ENCODE assay signal across 26 cellular contexts in genomic region chr13:94174009-94174408, GRCh38.
"Had no signal": no experiment of that assay in that cellular context is flagged by ENCODE, and none has a peak within 500 bp of the region (broad histone marks: within the 10 kb centered on the region; RNA-seq: fewer than 3 reads in every experiment).

No MANE protein-coding gene starts in this region.

- ATAC-seq: activated CD4-positive, CD25-positive, alpha-beta regulatory T cell treated with anti-CD3 and anti-CD28 coated beads, Interleukin-2, amount 50 U/mL, for 24 hours; activated CD8-positive, alpha-beta memory T cell treated with anti-CD3 and anti-CD28 coated beads, Interleukin-2, amount 10 ng/mL, durations not matched to agents 7 days and 5 days; activated CD8-positive, alpha-beta T cell treated with anti-CD3 and anti-CD28 coated beads, Interleukin-2, amount 10 ng/mL, durations not matched to agents 7 days and 5 days; activated naive CD8-positive, alpha-beta T cell treated with anti-CD3 and anti-CD28 coated beads, Interleukin-2, amount 50 U/mL, for 24 hours; effector memory CD8-positive, alpha-beta T cell; foreskin keratinocyte; gastrocnemius medialis had no signal

- H3K9me3 ChIP-seq: ascending aorta, esophagus muscularis mucosa, gastrocnemius medialis had no signal

- H3K36me3 ChIP-seq: ascending aorta, brain microvascular endothelial cell, esophagus muscularis mucosa, gastrocnemius medialis had no signal

- H3K4me1 ChIP-seq: foreskin keratinocyte had no signal

- H3K27me3 ChIP-seq: ascending aorta, brain microvascular endothelial cell, esophagus muscularis mucosa, foreskin keratinocyte, gastrocnemius medialis had no signal

- H3K27ac ChIP-seq: ascending aorta, esophagus muscularis mucosa, foreskin keratinocyte, gastrocnemius medialis, WERI-Rb-1 had no signal

- FAIRE-seq: bronchial epithelial cell, colon had no signal

- H3K4me3 ChIP-seq: ascending aorta, esophagus muscularis mucosa, gastrocnemius medialis had no signal

- DNase-seq: activated B cell treated with CpG ODN at 0.5 μM for 24 hours; activated CD4-positive, alpha-beta memory T cell treated with anti-CD3 and anti-CD28 coated beads for 36 hours; activated CD4-positive, alpha-beta T cell treated with anti-CD3 and anti-CD28 coated beads for 48 hours; activated CD8-positive, alpha-beta memory T cell treated with anti-CD3 and anti-CD28 coated beads, Interleukin-2, amount 10 ng/mL, durations not matched to agents 7 days and 5 days; activated CD8-positive, alpha-beta memory T cell treated with anti-CD3 and anti-CD28 coated beads, Interleukin-2, amount 50 U/mL, for 4 hours; activated CD8-positive, alpha-beta T cell treated with anti-CD3 and anti-CD28 coated beads, Interleukin-2, amount 10 ng/mL, durations not matched to agents 7 days and 5 days; activated effector memory CD4-positive, alpha-beta T cell treated with anti-CD3 and anti-CD28 coated beads, Interleukin-2, amount 50 U/mL, for 16 hours; activated naive CD4-positive, alpha-beta T cell treated with anti-CD3 and anti-CD28 coated beads for 36 hours; activated naive CD8-positive, alpha-beta T cell treated with anti-CD3 and anti-CD28 coated beads for 36 hours; activated naive CD8-positive, alpha-beta T cell treated with anti-CD3 and anti-CD28 coated beads, Interleukin-2, amount 50 U/mL, for 24 hours; activated T-cell treated with anti-CD3 and anti-CD28 coated beads, Interleukin-2, amount 50 U/mL, for 1 hour; activated T-cell treated with anti-CD3 and anti-CD28 coated beads, Interleukin-2, amount 50 U/mL, for 48 hours; cortex of kidney; effector CD4-positive, alpha-beta T cell; effector memory CD8-positive, alpha-beta T cell; erythroblast; foreskin keratinocyte; gastrocnemius medialis; glutamatergic neuron; WERI-Rb-1 had no signal
